14 cellular contexts compared by ENCODE assay signal in the genomic region with DNA sequence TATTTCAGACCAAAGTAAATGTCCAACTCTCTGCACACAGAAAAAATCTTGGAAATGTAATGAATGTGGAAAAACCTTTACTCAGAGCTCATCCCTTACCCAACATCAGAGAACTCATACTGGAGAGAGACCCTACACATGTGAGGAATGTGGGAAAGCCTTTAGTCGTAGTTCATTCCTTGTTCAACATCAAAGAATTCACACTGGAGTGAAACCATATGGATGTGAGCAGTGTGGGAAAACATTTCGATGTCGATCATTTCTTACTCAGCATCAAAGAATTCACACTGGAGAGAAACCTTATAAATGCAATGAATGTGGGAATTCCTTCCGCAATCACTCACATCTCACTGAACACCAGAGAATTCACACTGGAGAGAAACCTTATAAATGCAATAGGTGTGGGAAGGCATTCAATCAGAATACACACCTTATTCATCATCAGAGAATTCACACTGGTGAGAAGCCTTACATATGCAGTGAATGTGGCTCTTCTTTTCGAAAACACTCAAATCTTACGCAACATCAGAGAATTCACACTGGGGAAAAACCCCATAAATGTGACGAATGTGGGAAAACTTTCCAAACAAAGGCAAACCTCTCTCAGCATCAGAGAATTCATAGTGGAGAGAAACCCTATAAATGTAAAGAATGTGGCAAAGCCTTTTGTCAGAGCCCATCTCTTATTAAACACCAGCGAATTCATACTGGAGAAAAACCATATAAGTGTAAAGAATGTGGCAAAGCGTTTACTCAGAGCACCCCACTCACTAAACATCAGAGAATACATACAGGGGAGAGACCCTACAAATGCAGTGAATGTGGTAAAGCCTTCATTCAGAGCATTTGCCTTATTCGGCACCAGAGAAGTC. TPM values are rescaled to one million over a fixed set of nuclear protein-coding genes. Genes with fewer than 3 reads are reported as not detected.
DNase-seq lines count a peak whose midpoint lies in the region; ATAC-seq, FAIRE-seq and TF ChIP-seq lines count a peak whose summit lies in the region.
"Had no signal": no experiment of that assay in that cellular context is flagged by ENCODE, and none has a peak within 500 bp of the region (broad histone marks: within the 10 kb centered on the region; RNA-seq: fewer than 3 reads in every experiment).

No MANE protein-coding gene starts in this region.

- H3K9me3 ChIP-seq in adipocyte (ENCODE audit: control insufficient read depth, low read length): peaks cover 100% of the 10 kb centered on the region
- H3K9me3 ChIP-seq in aorta (ENCODE audit: control insufficient read depth, low read length): peaks cover 34% of the 10 kb centered on the region

- WGBS in aorta, 2 donors: 97% methylated on average over 10 of the region's 10 CpGs

- DNase-seq in H54 (ENCODE audit: insufficient read length, low spot score) (no peak), adipocyte (ENCODE audit: low read depth) (no peak), epithelial cell of esophagus (ENCODE audit: low read depth) (peak; percentile 8), renal cortical epithelial cell (ENCODE audit: low read depth) (peak; percentile 8), aorta (no peak), SK-N-DZ (ENCODE audit: low spot score) (no peak), GM10266 (ENCODE audit: extremely low spot score) (no peak)
- DNase-seq: activated CD4-positive, alpha-beta T cell treated with anti-CD3 and anti-CD28 coated beads for 1 hour; NCI-H187; NCI-H446 treated with DMSO at 0.1 percent for 48 hours; occipital lobe; thyroid gland had no signal

- no peak overlapping the region for H3K27ac ChIP-seq in aorta (ENCODE audit: low read depth in 1 of 2, low read length in 2 of 2)
- H3K27ac ChIP-seq: thyroid gland had no signal

- peak; percentile 38 for FAIRE-seq in H54 (lab: Jason Lieb, UNC)
- FAIRE-seq: G401.6 had no signal

- peak overlapping the region; percentile 64 for H3K4me3 ChIP-seq in adipocyte (ENCODE audit: low read length)
- H3K4me3 ChIP-seq in epithelial cell of esophagus (ENCODE audit: low read length): no peak overlapping the region
- H3K4me3 ChIP-seq in aorta (ENCODE audit: low read length in 2 of 2): peak overlapping the region in 1 of 2 donors; percentile 14
- H3K4me3 ChIP-seq: thyroid gland had no signal

- no peak overlapping the region for H3K9ac ChIP-seq in adipocyte (ENCODE audit: low read length)

- no peak for TF ChIP-seq POLR2A in H54 (IDR thresholded peaks at IDR 0.05; ENCODE audit: low read depth, low read length)

- TF ChIP-seq CTCF in epithelial cell of esophagus (IDR thresholded peaks at IDR 0.05; ENCODE audit: insufficient read depth, low read depth, low read length, missing control alignments) (no peak), GM10266 (IDR thresholded peaks at IDR 0.05; ENCODE audit: control insufficient read depth, insufficient read depth, low read depth, missing control alignments) (no peak)

- no peaks in the 10 kb centered on the region for H3K4me1 ChIP-seq in adipocyte (ENCODE audit: control insufficient read depth, insufficient read depth, low read length)
- no peaks in the 10 kb centered on the region for H3K4me1 ChIP-seq in aorta (ENCODE audit: control insufficient read depth in 1 of 2, insufficient read depth in 2 of 2, low read length in 2 of 2)
- H3K4me1 ChIP-seq: thyroid gland had no signal

- ATAC-seq in aorta (ENCODE audit: low FRiP score): no peak
- ATAC-seq: stimulated activated memory B cell treated with anti-CD40 and anti-IgM and Interleukin-4, amounts not matched to agents 10 μg/mL and 1 μg/mL and 100 μg/mL, for 72 hours had no signal

- H3K27me3 ChIP-seq in adipocyte (replicated peaks; ENCODE audit: control insufficient read depth, insufficient read depth, low read length) (no peaks in the 10 kb centered on the region), aorta (ENCODE audit: control insufficient read depth in 1 of 2, insufficient read depth in 2 of 2, low read length in 1 of 2) (no peaks in the 10 kb centered on the region)
- H3K27me3 ChIP-seq: thyroid gland had no signal

- intact Hi-C loops in aorta (cut with DNase I): no loop called here

- peaks cover 61% of the 10 kb centered on the region for H3K36me3 ChIP-seq in adipocyte (ENCODE audit: control insufficient read depth, insufficient read depth, low read length, severe bottlenecking)
- peaks cover 18 to 28% of the 10 kb centered on the region in 2 donors for H3K36me3 ChIP-seq in aorta (ENCODE audit: control insufficient read depth in 1 of 2, insufficient read depth in 2 of 2, low read length in 1 of 2)

RNA-seq across cellular contexts. Expression of a gene that starts 8.0 kb away (rescaled TPM):
- total RNA-seq in renal cortical epithelial cell (1.2 and 5.3 TPM in 2 replicates), aorta (1 to 10 TPM; 4.6 to 7.3 TPM)
- polyA plus RNA-seq in aorta: 1 to 10 TPM; 3.5 to 7.4 TPM
- polyA plus RNA-seq in SK-N-DZ (2014; cell fraction: cytosol; rRNA removed): 6.0 and 7.2 TPM in 2 replicates
- polyA plus RNA-seq in SK-N-DZ (2014; cell fraction: nucleus; rRNA removed): 3.5 and 10.2 TPM in 2 replicates

RNA-seq across cellular contexts. Expression of a gene that starts 9.0 kb away (rescaled TPM):
- total RNA-seq in renal cortical epithelial cell (6.1 and 7.2 TPM in 2 replicates), aorta (1 to 10 TPM; 5.1 to 5.9 TPM)
- 1 to 10 TPM; 2.5 to 5.4 TPM for polyA plus RNA-seq in aorta
- polyA plus RNA-seq in SK-N-DZ (2014; cell fraction: cytosol; rRNA removed): 7.2 and 8.7 TPM in 2 replicates
- polyA plus RNA-seq in SK-N-DZ (2014; cell fraction: nucleus; rRNA removed): 6.5 and 9.3 TPM in 2 replicates

RNA-seq across cellular contexts. Expression of a gene that starts 40.0 kb away (rescaled TPM):
- 24.0 and 33.4 TPM in 2 replicates for total RNA-seq in renal cortical epithelial cell
- 10 to 100 TPM; 21.3 to 33.0 TPM for total RNA-seq in aorta
- 10 to 100 TPM; 10.3 to 12.5 TPM for polyA plus RNA-seq in aorta
- polyA plus RNA-seq in SK-N-DZ (2014; cell fraction: cytosol; rRNA removed): 23.3 and 24.1 TPM in 2 replicates
- polyA plus RNA-seq in SK-N-DZ (2014; cell fraction: nucleus; rRNA removed): 11.4 and 13.5 TPM in 2 replicates

RNA-seq across cellular contexts. Expression of a gene that starts 40.1 kb away (rescaled TPM):
- total RNA-seq in renal cortical epithelial cell (1.6 and 4.5 TPM in 2 replicates), aorta (under 1 TPM; 0.49 to 0.93 TPM)
- 1 to 10 TPM in 1 of 2 donors, under 1 TPM in 1; 0.92 to 2.1 TPM for polyA plus RNA-seq in aorta
- polyA plus RNA-seq in SK-N-DZ (2014; cell fraction: cytosol; rRNA removed): 35.1 and 35.6 TPM in 2 replicates
- polyA plus RNA-seq in SK-N-DZ (2014; cell fraction: nucleus; rRNA removed): 41.3 and 42.8 TPM in 2 replicates

Comparison
In these comparisons a context has a peak if more than half of its experiments do, and no peak if none do; other contexts are left out.
1. DNase-seq: peak in epithelial cell of esophagus (single experiment) and renal cortical epithelial cell (single experiment); none in H54 (single experiment), adipocyte (single experiment), aorta (0 of 2), SK-N-DZ (single experiment) and GM10266 (single experiment).